Comparison of ENCODE assay signal across 23 cellular contexts in genomic region chr1:228852015-228852414, GRCh38.
DNase-seq lines count a peak whose midpoint lies in the region; ATAC-seq, FAIRE-seq and TF ChIP-seq lines count a peak whose summit lies in the region.
"Had no signal": no experiment of that assay in that cellular context is flagged by ENCODE, and none has a peak within 500 bp of the region (broad histone marks: within the 10 kb centered on the region; RNA-seq: fewer than 3 reads in every experiment).

No MANE protein-coding gene starts in this region.

- no peaks in the 10 kb centered on the region for H3K36me3 Mint-ChIP-seq in progenitor cell of endocrine pancreas (ENCODE audit: insufficient read depth)
- H3K36me3 Mint-ChIP-seq: CD8-positive, alpha-beta T cell had no signal

- TF ChIP-seq EP300 in H1 (IDR thresholded peaks at IDR 0.05; ENCODE audit: borderline replicate concordance in 1 of 2, low read depth in 2 of 2, low read length in 2 of 2) = no peak

- no peak for TF ChIP-seq CTCF in H1 (IDR thresholded peaks at IDR 0.05; ENCODE audit: control extremely low read depth in 1 of 3, insufficient read depth in 1 of 3, low read depth in 1 of 3, low read length in 3 of 3)
- TF ChIP-seq CTCF in mucosa of descending colon (IDR thresholded peaks at IDR 0.05) = no peak
- no peak for TF ChIP-seq CTCF in upper lobe of right lung (IDR thresholded peaks at IDR 0.05)
- no peak for TF ChIP-seq CTCF in progenitor cell of endocrine pancreas (IDR thresholded peaks at IDR 0.05; ENCODE audit: unreplicated experiment)

- no peaks in the 10 kb centered on the region for H3K27me3 ChIP-seq in H1 (replicated peaks in 1 of 4; ENCODE audit: control insufficient read depth in 3 of 4, extremely low read depth in 1 of 4, insufficient read depth in 3 of 4, low read length in 3 of 4)
- H3K27me3 ChIP-seq in upper lobe of right lung = no peaks in the 10 kb centered on the region
- H3K27me3 ChIP-seq: neutrophil had no signal

- peaks cover 24% of the 10 kb centered on the region for H3K4me1 Mint-ChIP-seq in progenitor cell of endocrine pancreas (ENCODE audit: low read depth)
- H3K4me1 Mint-ChIP-seq: central memory CD8-positive, alpha-beta T cell had no signal

- H3K23me2 ChIP-seq in H1 (ENCODE audit: low read depth, low read length) = peaks cover 2% of the 10 kb centered on the region; the same call in 1 of the 2 replicates

- TF ChIP-seq POLR2A in H1 (IDR thresholded peaks at IDR 0.05; ENCODE audit: control extremely low read depth in 1 of 2, low read depth in 2 of 2, low read length in 2 of 2) = no peak

- peaks cover 4% of the 10 kb centered on the region for H3K9me3 Mint-ChIP-seq in progenitor cell of endocrine pancreas (ENCODE audit: low read depth)
- H3K9me3 Mint-ChIP-seq: central memory CD8-positive, alpha-beta T cell had no signal

- ATAC-seq in left ventricle myocardium superior = peak; percentile 33
- ATAC-seq in Right ventricle myocardium superior (ENCODE audit: poor library complexity) = no peak
- peak; percentile 86 for ATAC-seq in mucosa of descending colon
- peak; percentile 73 for ATAC-seq in upper lobe of right lung
- no peak for ATAC-seq in GM21515 (IDR thresholded peaks at IDR 0.05; ENCODE audit: unreplicated experiment)
- ATAC-seq: activated CD8-positive, alpha-beta T cell treated with anti-CD3 and anti-CD28 coated beads for 36 hours; CD8-positive, alpha-beta T cell; GM12878 had no signal

- WGBS in H1 (ENCODE audit: extremely low coverage in 1 of 2, insufficient coverage in 1 of 2, insufficient read length in 1 of 2, insufficient replicate concordance in 2 of 2, low coverage in 1 of 2, low lambda C conversion rate in 2 of 2, missing lambda C conversion rate in 1 of 2), 2 experiments = 70% methylated on average over 4 of the region's 4 CpGs; no CpG with 5 or more reads in 1 of the 2 experiments

- H2BK12ac ChIP-seq in H1 (ENCODE audit: low read depth, low read length) = peak overlapping the region; percentile 96; the same call in 1 of the 2 replicates

- H2AK5ac ChIP-seq in H1 (ENCODE audit: low read depth, low read length) = no peak overlapping the region; the same call in 1 of the 2 replicates

- H3K4me1 ChIP-seq in H1 (replicated peaks in 1 of 4; ENCODE audit: control insufficient read depth in 3 of 4, insufficient read depth in 4 of 4, low read length in 3 of 4) (peaks cover 4 to 23% (median 18%) of the 10 kb centered on the region in 4 experiments), mucosa of descending colon (ENCODE audit: low read depth) (peaks cover 19% of the 10 kb centered on the region), upper lobe of right lung (no peaks in the 10 kb centered on the region)

- H3K79me1 ChIP-seq in H1 (ENCODE audit: low read depth, low read length) = no peaks in the 10 kb centered on the region

- H3K27ac ChIP-seq in H1 (ENCODE audit: low read depth, low read length) = no peak overlapping the region
- no peak overlapping the region for H3K27ac ChIP-seq in upper lobe of right lung
- H3K27ac ChIP-seq: neutrophil had no signal

- POLR2A ChIA-PET in H1 (lab: Charles Lee; ENCODE audit: partially characterized antibody) = no interaction called here

- H4K8ac ChIP-seq in H1 (ENCODE audit: extremely low read depth, insufficient read depth, low read length) = no peak overlapping the region

- H3K36me3 ChIP-seq in H1 (ENCODE audit: control insufficient read depth in 2 of 4, insufficient read depth in 4 of 4, low read length in 3 of 4) (peaks cover 0 to 3% (median 0%) of the 10 kb centered on the region in 4 experiments; a peak in 1 of 8 replicates), mucosa of descending colon (ENCODE audit: low read depth) (no peaks in the 10 kb centered on the region), upper lobe of right lung (no peaks in the 10 kb centered on the region)
- H3K36me3 ChIP-seq: neutrophil had no signal

- H3K4ac ChIP-seq in H1 (replicated peaks; ENCODE audit: insufficient read length, low read depth, low read length) = no peak overlapping the region

- TF ChIP-seq RAD21 in H1 (IDR thresholded peaks at IDR 0.05 in 1 of 2, conservative IDR thresholded peaks at IDR 0.05 in 1 of 2; ENCODE audit: low read depth in 2 of 2, low read length in 2 of 2) = no peak

- no peak overlapping the region for H3K4me3 Mint-ChIP-seq in progenitor cell of endocrine pancreas (ENCODE audit: low read depth)
- H3K4me3 Mint-ChIP-seq: activated CD8-positive, alpha-beta T cell treated with anti-CD3 and anti-CD28 coated beads for 36 hours; CD8-positive, alpha-beta T cell; central memory CD8-positive, alpha-beta T cell had no signal

- H3K4me3 ChIP-seq in H1 (ENCODE audit: extremely low read depth in 1 of 4, insufficient read depth in 2 of 4, low read depth in 3 of 4, low read length in 4 of 4) (no peak overlapping the region), mucosa of descending colon (no peak overlapping the region), upper lobe of right lung (no peak overlapping the region)
- H3K4me3 ChIP-seq: GM12878 had no signal

- H2BK5ac ChIP-seq in H1 (ENCODE audit: low read depth, low read length) = peak overlapping the region; percentile 73

- no peak overlapping the region for H2BK120ac ChIP-seq in H1 (replicated peaks; ENCODE audit: low read depth, low read length)

- H3K23ac ChIP-seq in H1 (ENCODE audit: insufficient read length) = no peak overlapping the region

- H4K5ac ChIP-seq in H1 (ENCODE audit: insufficient read length, low read depth, low read length) = no peak overlapping the region

- H3K18ac ChIP-seq in H1 (ENCODE audit: extremely low read depth, low read length) = peak overlapping the region; percentile 51; the same call in 1 of the 2 replicates

- no peak overlapping the region for H2AFZ ChIP-seq in H1 (ENCODE audit: low read length)

- H2BK15ac ChIP-seq in H1 (ENCODE audit: low read length) = peak overlapping the region; percentile 40; the same call in 1 of the 2 replicates

- CTCF ChIA-PET in H1 (lab: Charles Lee; ENCODE audit: partially characterized antibody) = no interaction called here

- DNase-seq in left ventricle myocardium superior (peak; percentile 35), Right ventricle myocardium superior (no peak), H1 (ENCODE audit: low read depth in 1 of 2, low spot score in 2 of 2) (no peak), mucosa of descending colon (peak in 2 of 3 donors; percentile 61 to 62), upper lobe of right lung (no peak), progenitor cell of endocrine pancreas (ENCODE audit: low spot score, unreplicated experiment) (no peak), GDM1 (lab: John Stamatoyannopoulos, UW) (no peak)
- DNase-seq: activated CD8-positive, alpha-beta T cell treated with anti-CD3 and anti-CD28 coated beads for 36 hours; activated naive CD4-positive, alpha-beta T cell treated with anti-CD3 and anti-CD28 coated beads, Interleukin-2, amount 50 U/mL, for 16 hours; aorta; DMS53; H7; midbrain; NCI-H1105 treated with DMSO at 0.1 percent for 48 hours; NCI-H510A treated with DMSO at 0.1 percent for 48 hours; RPMI8226; substantia nigra had no signal

- H3K14ac ChIP-seq in H1 (ENCODE audit: insufficient read length) = no peak overlapping the region

- H3K4me2 ChIP-seq in H1 (ENCODE audit: insufficient read depth in 1 of 2, low read depth in 2 of 2, low read length in 2 of 2) = 0 out of 4 replicates have a peak overlapping the region, but pooled peaks of 1 of the 2 experiments have one; percentile 3

- H3K9me3 ChIP-seq in H1 (ENCODE audit: insufficient read depth in 2 of 2, low read depth in 1 of 2, low read length in 1 of 2) (no peaks in the 10 kb centered on the region), mucosa of descending colon (no peaks in the 10 kb centered on the region), upper lobe of right lung (no peaks in the 10 kb centered on the region)
- H3K9me3 ChIP-seq: neutrophil had no signal

- peak overlapping the region; percentile 95 for H2BK20ac ChIP-seq in H1 (ENCODE audit: low read length)

- H3K27me3 Mint-ChIP-seq in progenitor cell of endocrine pancreas = no peaks in the 10 kb centered on the region
- H3K27me3 Mint-ChIP-seq: activated CD8-positive, alpha-beta T cell treated with anti-CD3 and anti-CD28 coated beads for 36 hours; central memory CD8-positive, alpha-beta T cell had no signal

- intact Hi-C loops in left ventricle myocardium superior (cut with micrococcal nuclease) = no loop called here
- intact Hi-C loops in Right ventricle myocardium superior (cut with DNase I) = no loop called here
- intact Hi-C loops in mucosa of descending colon (cut with DNase I, micrococcal nuclease) = loop anchor here in 1 of 2 donors (10.0 kb wide), 1 partner anchor 83 kb away; no protein-coding TSS in a partner anchor
- intact Hi-C loops in upper lobe of right lung (cut with DNase I) = no loop called here

- H3K27ac Mint-ChIP-seq in progenitor cell of endocrine pancreas = no peak overlapping the region
- H3K27ac Mint-ChIP-seq: activated CD8-positive, alpha-beta T cell treated with anti-CD3 and anti-CD28 coated beads for 36 hours; CD8-positive, alpha-beta T cell had no signal

- no peaks in the 10 kb centered on the region for H3K79me2 ChIP-seq in H1 (ENCODE audit: control insufficient read depth in 1 of 2, insufficient read depth in 2 of 2, low read length in 2 of 2)

- H3K9ac ChIP-seq in H1 (replicated peaks in 1 of 4; ENCODE audit: extremely low read depth in 1 of 4, low read depth in 3 of 4, low read length in 3 of 4) = no peak overlapping the region

- no peaks in the 10 kb centered on the region for H4K20me1 ChIP-seq in H1 (replicated peaks in 1 of 2; ENCODE audit: control insufficient read depth in 1 of 2, insufficient read depth in 2 of 2, low read length in 2 of 2)

- H4K91ac ChIP-seq in H1 (replicated peaks; ENCODE audit: insufficient read length, low read length) = peak overlapping the region; percentile 99

- no peak overlapping the region for H3K56ac ChIP-seq in H1 (replicated peaks; ENCODE audit: insufficient read length, low read depth, low read length)

- FAIRE-seq in H1 (lab: Jason Lieb, UNC) = no peak
- FAIRE-seq: frontal cortex, GM12878 had no signal

TF ChIP-seq in H1, 55 proteins besides CTCF, POLR2A, EP300 and RAD21 (continues in another document):
- no peak for TF ChIP-seq SUZ12 (IDR thresholded peaks at IDR 0.05; ENCODE audit: low read length)
- no peak for TF ChIP-seq ASH2L (IDR thresholded peaks at IDR 0.05; ENCODE audit: low read length)
- TF ChIP-seq SP2 (IDR thresholded peaks at IDR 0.05; ENCODE audit: low read length) = no peak
- TF ChIP-seq ZNF274 (IDR thresholded peaks at IDR 0.05; ENCODE audit: borderline replicate concordance, extremely low read depth, low read length) = no peak

Comparison
In these comparisons a context has a peak if more than half of its experiments do, and no peak if none do; other contexts are left out.
1. ATAC-seq: peak in left ventricle myocardium superior (single experiment), mucosa of descending colon (single experiment) and upper lobe of right lung (single experiment); none in Right ventricle myocardium superior (single experiment) and GM21515 (single experiment).
2. DNase-seq: peak in left ventricle myocardium superior (single experiment) and mucosa of descending colon (2 of 3); none in Right ventricle myocardium superior (single experiment), H1 (0 of 2), upper lobe of right lung (single experiment), progenitor cell of endocrine pancreas (single experiment) and GDM1 (single experiment).